Comparison of ENCODE assay signal across 20 cellular contexts in the genomic region with DNA sequence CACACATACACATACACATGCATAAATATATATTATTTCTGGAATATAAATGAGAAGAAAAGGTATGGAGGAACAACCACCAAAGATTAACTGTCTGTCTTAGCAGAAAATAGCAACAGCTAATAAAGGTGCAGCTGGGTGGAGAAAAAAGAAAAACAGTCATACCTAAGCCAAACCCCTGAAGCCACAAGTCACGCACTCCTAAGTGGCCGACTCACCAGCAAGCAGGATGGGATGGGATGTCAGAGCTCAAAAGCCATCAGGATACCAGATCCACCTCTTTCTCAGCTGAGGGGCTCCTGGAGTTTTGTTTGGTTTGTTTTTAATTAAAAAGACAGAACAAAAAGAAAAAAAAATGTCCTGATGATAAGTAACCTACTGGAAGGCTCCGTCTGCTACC.
DNase-seq lines count a peak whose midpoint lies in the region; ATAC-seq lines count a peak whose summit lies in the region.
"Had no signal": no experiment of that assay in that cellular context is flagged by ENCODE, and none has a peak within 500 bp of the region (broad histone marks: within the 10 kb centered on the region; RNA-seq: fewer than 3 reads in every experiment).

No MANE protein-coding gene starts in this region.

- DNase-seq in Daoy (ENCODE audit: low read depth) (peak; percentile 60), HT1080 (ENCODE audit: low read depth) (peak; percentile 59), astrocyte of the hippocampus (ENCODE audit: low read depth, low spot score) (peak; percentile 28), renal cortical epithelial cell (ENCODE audit: low read depth) (peak; percentile 34), DMS 273 treated with DMSO at 0.1 percent for 48 hours (lab: John Stamatoyannopoulos, UW) (no peak)
- DNase-seq: Caco-2; CD4-positive, alpha-beta memory T cell; DMS153; EL; Karpas-422; MG63; NCI-H1417 treated with DMSO at 0.1 percent for 48 hours; NCI-H1930; NCI-H2171 treated with DMSO at 0.1 percent for 48 hours; NCI-H446; NCI-H526; SHP77 treated with DMSO at 0.1 percent for 48 hours had no signal

- ATAC-seq in HG02981 (IDR thresholded peaks at IDR 0.05; ENCODE audit: unreplicated experiment) (no peak), HG03108 (IDR thresholded peaks at IDR 0.05; ENCODE audit: unreplicated experiment) (no peak)
- ATAC-seq: HCT116 had no signal
